Comparison of ENCODE assay signal across 8 cellular contexts in genomic region chr19:4575267-4575793, GRCh38. TPM values are rescaled to one million over a fixed set of nuclear protein-coding genes. Genes with fewer than 3 reads are reported as not detected.
DNase-seq lines count a peak whose midpoint lies in the region; ATAC-seq, FAIRE-seq and TF ChIP-seq lines count a peak whose summit lies in the region.

No MANE protein-coding gene starts in this region.

- no peaks in the 10 kb centered on the region for H4K20me1 ChIP-seq in endothelial cell of umbilical vein (replicated peaks; ENCODE audit: control insufficient read depth, extremely low read depth, insufficient read depth, low read length)

- peak; percentile 53 for TF ChIP-seq POLR2A in endothelial cell of umbilical vein (IDR thresholded peaks at IDR 0.05; ENCODE audit: low read depth, low read length)

- no peak for TF ChIP-seq EP300 in Ishikawa (IDR thresholded peaks at IDR 0.05; ENCODE audit: borderline replicate concordance)

- intact Hi-C loops in endothelial cell of umbilical vein (cut with micrococcal nuclease) (loop anchor here (1.0 to 5.0 kb wide), 4 partner anchors 8 to 147 kb away; partner anchors contain the start of genes DPP9 and SEMA6B), mucosa of descending colon (cut with DNase I, micrococcal nuclease) (no loop called here)

- H3K27me3 ChIP-seq in endothelial cell of umbilical vein (ENCODE audit: control insufficient read depth in 2 of 2, insufficient read depth in 2 of 2, low read length in 2 of 2): no peaks in the 10 kb centered on the region

- H3K9ac ChIP-seq in endothelial cell of umbilical vein (replicated peaks; ENCODE audit: extremely low read depth, insufficient read depth, low read length): peak overlapping the region; percentile 82

- peak overlapping the region; percentile 99 for H3K27ac ChIP-seq in endothelial cell of umbilical vein (ENCODE audit: insufficient read depth, low read depth, low read length)

- FAIRE-seq in endothelial cell of umbilical vein (lab: Jason Lieb, UNC): peak; percentile 100

- POLR2A ChIA-PET in endothelial cell of umbilical vein (lab: Charles Lee): interaction anchor here (0.8 to 1.0 kb wide), 2 partner anchors 50 to 59 kb away, joined by 5 to 8 read pairs; no protein-coding TSS in a partner anchor

- H2AFZ ChIP-seq in endothelial cell of umbilical vein (ENCODE audit: low read depth, low read length): no peak overlapping the region

- dilution Hi-C loops in endothelial cell of umbilical vein (cut with MboI; ENCODE audit: extremely low pct_ligation_motif_present, low sequenced_read_pairs): no loop called here

- DNase-seq in AG09319 (ENCODE audit: extremely low read depth, low read depth) (peak; percentile 80), endothelial cell of umbilical vein (ENCODE audit: low read depth, low spot score) (peak; percentile 97), mucosa of descending colon (no peak), NCI-H748 (lab: John Stamatoyannopoulos, UW; ENCODE audit: unreplicated experiment) (no peak), SHP77 treated with DMSO at 0.1 percent for 48 hours (lab: John Stamatoyannopoulos, UW) (no peak)

- no peaks in the 10 kb centered on the region for H3K9me1 ChIP-seq in endothelial cell of umbilical vein (replicated peaks; ENCODE audit: control insufficient read depth, extremely low read depth, insufficient read depth, low read length)

- H3K4me1 ChIP-seq in endothelial cell of umbilical vein (ENCODE audit: control insufficient read depth, extremely low read depth, insufficient read depth, low read length): peaks cover 24% of the 10 kb centered on the region
- no peaks in the 10 kb centered on the region for H3K4me1 ChIP-seq in mucosa of descending colon (ENCODE audit: low read depth)

- H3K4me3 ChIP-seq in endothelial cell of umbilical vein (replicated peaks in 1 of 3; ENCODE audit: insufficient read depth in 1 of 3, low read depth in 1 of 3, low read length in 3 of 3) (no peak overlapping the region), mucosa of descending colon (no peak overlapping the region)

- TF ChIP-seq RAD21 in Ishikawa (IDR thresholded peaks at IDR 0.05; ENCODE audit: low read depth): no peak

- ATAC-seq in mucosa of descending colon (peak; percentile 14), GM21381 (IDR thresholded peaks at IDR 0.05; ENCODE audit: unreplicated experiment) (no peak), GM18498 (IDR thresholded peaks at IDR 0.05; ENCODE audit: unreplicated experiment) (no peak)

- H3K79me2 ChIP-seq in endothelial cell of umbilical vein (ENCODE audit: control insufficient read depth, insufficient read depth, low read length): no peaks in the 10 kb centered on the region

- no peaks in the 10 kb centered on the region for H3K9me3 ChIP-seq in endothelial cell of umbilical vein (replicated peaks; ENCODE audit: control insufficient read depth, insufficient read depth, low read length)
- no peaks in the 10 kb centered on the region for H3K9me3 ChIP-seq in mucosa of descending colon

- CTCF ChIA-PET in endothelial cell of umbilical vein (lab: Charles Lee): interaction anchor here (0.9 to 5.7 kb wide), 16 partner anchors 8 to 83 kb away, joined by 3 to 75 read pairs (median 5); partner anchors contain the start of gene SEMA6B

- H3K36me3 ChIP-seq in endothelial cell of umbilical vein (ENCODE audit: control insufficient read depth in 2 of 2, extremely low read depth in 1 of 2, insufficient read depth in 2 of 2, low read length in 2 of 2) (peaks cover 0 to 11% of the 10 kb centered on the region in 2 experiments), mucosa of descending colon (ENCODE audit: low read depth) (no peaks in the 10 kb centered on the region)

- peak overlapping the region; percentile 53 for H3K4me2 ChIP-seq in endothelial cell of umbilical vein (ENCODE audit: insufficient read depth, low read length)

- TF ChIP-seq CTCF in AG09319 (IDR thresholded peaks at IDR 0.05; ENCODE audit: low read depth, low read length) (no peak), endothelial cell of umbilical vein (IDR thresholded peaks at IDR 0.05; ENCODE audit: extremely low read depth in 1 of 2, insufficient read depth in 1 of 2, low read depth in 1 of 2, low read length in 2 of 2) (no peak), mucosa of descending colon (IDR thresholded peaks at IDR 0.05) (no peak)

- BruUV-seq in endothelial cell of umbilical vein (replicated peaks; lab: Mats Ljungman, UMichigan): no TSS peak

TF ChIP-seq in Ishikawa, 13 proteins besides CTCF, POLR2A, EP300 and RAD21:
- TF ChIP-seq NFIC (IDR thresholded peaks at IDR 0.05): no peak
- TF ChIP-seq TCF12 (IDR thresholded peaks at IDR 0.05; ENCODE audit: low read depth): no peak
- 0 out of 2 replicates have a peak, but pooled peaks have one; percentile 38 for TF ChIP-seq TEAD4 (IDR thresholded peaks at IDR 0.05)
- no peak for TF ChIP-seq CREB1 (IDR thresholded peaks at IDR 0.05; ENCODE audit: low read depth)
TF ChIP-seq in Ishikawa: peak in this region for 1.

TF ChIP-seq in endothelial cell of umbilical vein, 7 proteins besides CTCF, POLR2A, EP300 and RAD21:
- no peak for TF ChIP-seq EZH2 (IDR thresholded peaks at IDR 0.05; ENCODE audit: borderline replicate concordance, low read depth, low read length, severe bottlenecking)
- no peak for TF ChIP-seq GATA2 (IDR thresholded peaks at IDR 0.05; ENCODE audit: insufficient read depth, insufficient read length, low read depth, low read length)
- TF ChIP-seq JUN (IDR thresholded peaks at IDR 0.05; ENCODE audit: borderline replicate concordance, insufficient read depth, insufficient read length, low read depth): peak; percentile 94
- peak; percentile 94 for TF ChIP-seq POLR2AphosphoS5 (IDR thresholded peaks at IDR 0.05; ENCODE audit: insufficient read depth, low read depth, low read length)
- peak; percentile 93 for TF ChIP-seq FOS (IDR thresholded peaks at IDR 0.05; ENCODE audit: borderline replicate concordance, insufficient read depth, low read length)
- TF ChIP-seq MAX (IDR thresholded peaks at IDR 0.05; ENCODE audit: insufficient read depth, insufficient read length): no peak
- peak; percentile 64 for TF ChIP-seq MYC (IDR thresholded peaks at IDR 0.05; ENCODE audit: low read depth, low read length)
TF ChIP-seq in endothelial cell of umbilical vein: peak in this region for 4.

RNA-seq across cellular contexts. Expression of gene SEMA6B, which starts 15.8 kb away (rescaled TPM):
- total RNA-seq in endothelial cell of umbilical vein: 166 and 176 TPM in 2 replicates
- 97.8 and 108 TPM in 2 replicates for polyA plus RNA-seq in endothelial cell of umbilical vein
- polyA plus RNA-seq in endothelial cell of umbilical vein (2011; cell fraction: cytosol; rRNA removed): 72.3 and 85.5 TPM in 2 replicates
- polyA plus RNA-seq in endothelial cell of umbilical vein (2011; cell fraction: nucleus; rRNA removed): 63.8 and 64.4 TPM in 2 replicates
- 72.0 and 81.2 TPM in 2 replicates for polyA plus RNA-seq in endothelial cell of umbilical vein (2012)
- polyA minus RNA-seq in endothelial cell of umbilical vein: 110 and 142 TPM in 2 replicates
- polyA minus RNA-seq in endothelial cell of umbilical vein (2011; cell fraction: cytosol; rRNA and poly(A)+ RNA removed): 0.31 TPM
- 30.1 and 46.2 TPM in 2 replicates for polyA minus RNA-seq in endothelial cell of umbilical vein (2011; cell fraction: nucleus; rRNA and poly(A)+ RNA removed)
- 1 to 10 TPM; 2.5 to 8.4 (median 5.9) TPM for total RNA-seq in mucosa of descending colon

RNA-seq across cellular contexts. Expression of gene LRG1, which starts 35.5 kb away (rescaled TPM):
- 0.31 and 0.42 TPM in 2 replicates for total RNA-seq in endothelial cell of umbilical vein
- 0.21 and 0.24 TPM in 2 replicates for polyA plus RNA-seq in endothelial cell of umbilical vein
- polyA plus RNA-seq in endothelial cell of umbilical vein (2011; cell fraction: cytosol; rRNA removed): 0.17 and 0.18 TPM in 2 replicates
- 0.24 and 0.26 TPM in 2 replicates for polyA plus RNA-seq in endothelial cell of umbilical vein (2011; cell fraction: nucleus; rRNA removed)
- polyA plus RNA-seq in endothelial cell of umbilical vein (2012): 0.15 TPM in 1 of 2 replicates, not detected in the other
- 0.17 and 0.45 TPM in 2 replicates for polyA minus RNA-seq in endothelial cell of umbilical vein
- polyA minus RNA-seq in endothelial cell of umbilical vein (2011; cell fraction: cytosol; rRNA and poly(A)+ RNA removed): not detected
- 0.24 TPM in 2 replicates for polyA minus RNA-seq in endothelial cell of umbilical vein (2011; cell fraction: nucleus; rRNA and poly(A)+ RNA removed)
- total RNA-seq in mucosa of descending colon: 10 to 100 TPM in 2 of 3 donors, 1 to 10 TPM in 1; 7.9 to 25.0 (median 22.8) TPM

RNA-seq across cellular contexts. Expression of gene PLIN5, which starts 40.3 kb away (rescaled TPM):
- 0.24 TPM in 1 of 2 replicates, not detected in the other for total RNA-seq in endothelial cell of umbilical vein
- polyA plus RNA-seq in endothelial cell of umbilical vein: 0.17 and 0.24 TPM in 2 replicates
- polyA plus RNA-seq in endothelial cell of umbilical vein (2011; cell fraction: cytosol; rRNA removed): 0.05 and 0.18 TPM in 2 replicates
- polyA plus RNA-seq in endothelial cell of umbilical vein (2011; cell fraction: nucleus; rRNA removed): 0.32 and 0.74 TPM in 2 replicates
- polyA plus RNA-seq in endothelial cell of umbilical vein (2012): 0.13 TPM in 1 of 2 replicates, not detected in the other
- not detected in 2 replicates for polyA minus RNA-seq in endothelial cell of umbilical vein
- polyA minus RNA-seq in endothelial cell of umbilical vein (2011; cell fraction: cytosol; rRNA and poly(A)+ RNA removed): not detected
- 0.29 and 0.43 TPM in 2 replicates for polyA minus RNA-seq in endothelial cell of umbilical vein (2011; cell fraction: nucleus; rRNA and poly(A)+ RNA removed)
- 1 to 10 TPM; 3.2 to 6.7 (median 4.5) TPM for total RNA-seq in mucosa of descending colon

RNA-seq across cellular contexts. Expression of gene PLIN4, which starts 57.0 kb away (rescaled TPM):
- total RNA-seq in endothelial cell of umbilical vein (not detected in 2 replicates), mucosa of descending colon (10 to 100 TPM in 1 of 3 donors, 1 to 10 TPM in 2; 2.8 to 90.0 (median 3.4) TPM)
- polyA plus RNA-seq in endothelial cell of umbilical vein: 0.01 TPM in 1 of 2 replicates, not detected in the other
- 0.01 TPM in 2 replicates for polyA plus RNA-seq in endothelial cell of umbilical vein (2011; cell fraction: cytosol; rRNA removed)
- 0.04 and 0.05 TPM in 2 replicates for polyA plus RNA-seq in endothelial cell of umbilical vein (2011; cell fraction: nucleus; rRNA removed)
- 0.25 and 0.27 TPM in 2 replicates for polyA plus RNA-seq in endothelial cell of umbilical vein (2012)
- polyA minus RNA-seq in endothelial cell of umbilical vein: not detected in 2 replicates
- not detected for polyA minus RNA-seq in endothelial cell of umbilical vein (2011; cell fraction: cytosol; rRNA and poly(A)+ RNA removed)
- not detected in 2 replicates for polyA minus RNA-seq in endothelial cell of umbilical vein (2011; cell fraction: nucleus; rRNA and poly(A)+ RNA removed)

Comparison
In these comparisons a context has a peak if more than half of its experiments do, and no peak if none do; other contexts are left out.
1. DNase-seq: peak in AG09319 (single experiment) and endothelial cell of umbilical vein (single experiment); none in mucosa of descending colon (0 of 3), NCI-H748 (single experiment) and SHP77 treated with DMSO at 0.1 percent for 48 hours (single experiment).
2. RNA of gene SEMA6B, which starts 15.8 kb away (total RNA-seq): 166 to 176 TPM in endothelial cell of umbilical vein; 2.5 to 8.4 TPM in mucosa of descending colon; every median in the first group is over 10 times any median in the second.